Comparison of ENCODE assay signal across 8 cellular contexts in the genomic region with DNA sequence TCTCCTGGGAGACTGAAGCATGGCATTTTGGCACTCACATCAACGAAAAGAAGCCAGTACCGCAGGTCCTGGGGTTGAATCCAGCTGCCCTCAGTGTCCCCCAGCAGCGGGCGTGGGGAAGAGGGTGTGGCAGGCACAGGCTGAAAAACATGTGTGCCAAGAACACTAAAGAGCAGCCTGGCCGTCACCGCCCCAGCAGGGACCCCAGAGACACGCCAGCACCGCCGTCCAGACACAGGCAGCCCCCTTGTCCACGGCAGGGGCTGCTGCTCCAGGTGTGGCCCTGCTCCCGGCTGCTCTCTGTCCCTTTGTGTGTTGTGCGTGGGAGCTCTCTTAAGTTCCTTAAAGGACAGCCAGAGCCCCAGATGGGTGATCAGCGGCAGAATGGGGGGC. TPM values are rescaled to one million over a fixed set of nuclear protein-coding genes. Genes with fewer than 3 reads are reported as not detected.
A peak's percentile ranks its signal among the peaks of the same experiment; 100 is the strongest.
DNase-seq lines count a peak whose midpoint lies in the region; ATAC-seq, FAIRE-seq and TF ChIP-seq lines count a peak whose summit lies in the region.

No MANE protein-coding gene starts in this region.

- H4K20me1 ChIP-seq in neural progenitor cell (ENCODE audit: low read depth), result peaks cover 22% of the 10 kb centered on the region

- H3K27me3 Mint-ChIP-seq in neural progenitor cell (ENCODE audit: insufficient read depth, low read depth), result peaks cover 14% of the 10 kb centered on the region

- DNase-seq in Peyer's patch, result peak in 2 of 3 donors; percentile 64 to 73
- peak; percentile 17 to 35 for DNase-seq in erythroblast (lab: John Stamatoyannopoulos, UW)
- DNase-seq in neural progenitor cell (ENCODE audit: low spot score), result peak; percentile 31
- no peak for DNase-seq in RCC 7860 (ENCODE audit: low spot score)
- DNase-seq in pons (ENCODE audit: low spot score), result no peak
- DNase-seq in NOMO-1 treated with DMSO at 0.1 percent for 48 hours (lab: John Stamatoyannopoulos, UW; ENCODE audit: unreplicated experiment), result no peak
- no peak for DNase-seq in GDM1 (lab: John Stamatoyannopoulos, UW)

- H3K27me3 ChIP-seq in Peyer's patch, result no peaks in the 10 kb centered on the region
- H3K27me3 ChIP-seq in neural progenitor cell, result peaks cover 23% of the 10 kb centered on the region

- peak overlapping the region; percentile 10 for H3K9ac ChIP-seq in neural progenitor cell

- H3K4me3 ChIP-seq in Peyer's patch (peak overlapping the region; percentile 74 to 95 (median 83)), neural progenitor cell (peak overlapping the region; percentile 66)

- H3K36me3 ChIP-seq in Peyer's patch (peaks cover 0 to 21% (median 0%) of the 10 kb centered on the region in 3 donors), neural progenitor cell (no peaks in the 10 kb centered on the region)

- peak overlapping the region; percentile 56 for H2AFZ ChIP-seq in neural progenitor cell (replicated peaks)

- no peaks in the 10 kb centered on the region for H3K79me2 ChIP-seq in neural progenitor cell (ENCODE audit: low read depth)

- ATAC-seq in GM19372 (IDR thresholded peaks at IDR 0.05; ENCODE audit: low read depth, unreplicated experiment), result peak; percentile 9

- H3K4me3 Mint-ChIP-seq in neural progenitor cell, result peak overlapping the region; percentile 90

- H3K36me3 Mint-ChIP-seq in neural progenitor cell, result peaks cover 7% of the 10 kb centered on the region

- H3K9me3 Mint-ChIP-seq in neural progenitor cell, result no peaks in the 10 kb centered on the region

- H3K4me1 Mint-ChIP-seq in neural progenitor cell, result peaks cover 25% of the 10 kb centered on the region

- H3F3A ChIP-seq in neural progenitor cell (ENCODE audit: low read depth), result peaks cover 3% of the 10 kb centered on the region

- TF ChIP-seq POLR2A in Peyer's patch (IDR thresholded peaks at IDR 0.05), result no peak
- TF ChIP-seq POLR2A in erythroblast (IDR thresholded peaks at IDR 0.05; ENCODE audit: low read length), result no peak

- peak overlapping the region; percentile 88 for H3K4me2 ChIP-seq in neural progenitor cell

- H3K27ac ChIP-seq in Peyer's patch (peak overlapping the region; percentile 64 to 83 (median 77)), neural progenitor cell (no peak overlapping the region)

- TF ChIP-seq CTCF in Peyer's patch (IDR thresholded peaks at IDR 0.05) (no peak), neural progenitor cell (IDR thresholded peaks at IDR 0.05) (no peak)

- H3K9me3 ChIP-seq in Peyer's patch (no peaks in the 10 kb centered on the region), neural progenitor cell (ENCODE audit: low read depth) (no peaks in the 10 kb centered on the region)

- peaks cover 0 to 31% (median 8%) of the 10 kb centered on the region in 4 donors for H3K4me1 ChIP-seq in Peyer's patch
- H3K4me1 ChIP-seq in neural progenitor cell, result peaks cover 6% of the 10 kb centered on the region

- H3K27ac Mint-ChIP-seq in neural progenitor cell, result no peak overlapping the region

- FAIRE-seq in RCC 7860 (lab: Jason Lieb, UNC), result no peak

RNA-seq across cellular contexts. Expression of a gene that starts 0.6 kb away (rescaled TPM):
- total RNA-seq in Peyer's patch, result 10 to 100 TPM; 43.2 to 64.6 (median 51.0) TPM
- total RNA-seq in neural progenitor cell (ENCODE audit: low replicate concordance), result 1.5 and 12.8 TPM in 2 replicates

RNA-seq across cellular contexts. Expression of a gene that starts 37.4 kb away (rescaled TPM):
- total RNA-seq in Peyer's patch (10 to 100 TPM in 2 of 4 donors, 1 to 10 TPM in 2; 4.4 to 37.1 (median 8.4) TPM), neural progenitor cell (ENCODE audit: low replicate concordance) (2.8 and 5.7 TPM in 2 replicates)

Comparison
In these comparisons a context has a peak if more than half of its experiments do, and no peak if none do; other contexts are left out.
1. DNase-seq: peak in Peyer's patch (2 of 3), erythroblast (2 of 2) and neural progenitor cell (single experiment); none in RCC 7860 (single experiment), pons (single experiment), NOMO-1 treated with DMSO at 0.1 percent for 48 hours (single experiment) and GDM1 (single experiment).